In the genomic region with DNA sequence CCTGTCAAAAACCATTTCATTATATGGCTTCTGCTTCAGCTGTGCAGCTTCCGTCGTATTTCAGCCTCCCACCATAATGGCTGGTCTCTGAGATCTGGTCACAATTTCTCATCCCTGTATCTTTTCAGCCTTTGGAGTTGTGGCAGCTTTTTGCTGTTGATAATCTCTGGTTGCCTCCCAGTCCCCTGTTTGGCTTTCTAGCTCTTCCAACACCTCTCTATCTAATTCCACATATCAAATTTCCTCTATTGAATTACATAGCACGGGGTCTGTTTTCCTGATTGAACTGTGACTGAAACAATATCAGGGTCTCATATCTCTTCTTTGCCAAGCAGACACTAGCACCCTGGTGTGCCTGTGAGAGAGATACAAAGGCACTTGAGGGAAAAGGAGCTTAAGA, we compare ENCODE assay signal across 2 cellular contexts.
TF ChIP-seq lines count a peak whose summit lies in the region.

No MANE protein-coding gene starts in this region.

TF ChIP-seq in GM23338, 12 proteins besides CTCF, POLR2A, EP300 and RAD21 (continued from another document):
- TF ChIP-seq JUNB (IDR thresholded peaks at IDR 0.05; ENCODE audit: unreplicated experiment): no peak
- TF ChIP-seq, protein P1, sequence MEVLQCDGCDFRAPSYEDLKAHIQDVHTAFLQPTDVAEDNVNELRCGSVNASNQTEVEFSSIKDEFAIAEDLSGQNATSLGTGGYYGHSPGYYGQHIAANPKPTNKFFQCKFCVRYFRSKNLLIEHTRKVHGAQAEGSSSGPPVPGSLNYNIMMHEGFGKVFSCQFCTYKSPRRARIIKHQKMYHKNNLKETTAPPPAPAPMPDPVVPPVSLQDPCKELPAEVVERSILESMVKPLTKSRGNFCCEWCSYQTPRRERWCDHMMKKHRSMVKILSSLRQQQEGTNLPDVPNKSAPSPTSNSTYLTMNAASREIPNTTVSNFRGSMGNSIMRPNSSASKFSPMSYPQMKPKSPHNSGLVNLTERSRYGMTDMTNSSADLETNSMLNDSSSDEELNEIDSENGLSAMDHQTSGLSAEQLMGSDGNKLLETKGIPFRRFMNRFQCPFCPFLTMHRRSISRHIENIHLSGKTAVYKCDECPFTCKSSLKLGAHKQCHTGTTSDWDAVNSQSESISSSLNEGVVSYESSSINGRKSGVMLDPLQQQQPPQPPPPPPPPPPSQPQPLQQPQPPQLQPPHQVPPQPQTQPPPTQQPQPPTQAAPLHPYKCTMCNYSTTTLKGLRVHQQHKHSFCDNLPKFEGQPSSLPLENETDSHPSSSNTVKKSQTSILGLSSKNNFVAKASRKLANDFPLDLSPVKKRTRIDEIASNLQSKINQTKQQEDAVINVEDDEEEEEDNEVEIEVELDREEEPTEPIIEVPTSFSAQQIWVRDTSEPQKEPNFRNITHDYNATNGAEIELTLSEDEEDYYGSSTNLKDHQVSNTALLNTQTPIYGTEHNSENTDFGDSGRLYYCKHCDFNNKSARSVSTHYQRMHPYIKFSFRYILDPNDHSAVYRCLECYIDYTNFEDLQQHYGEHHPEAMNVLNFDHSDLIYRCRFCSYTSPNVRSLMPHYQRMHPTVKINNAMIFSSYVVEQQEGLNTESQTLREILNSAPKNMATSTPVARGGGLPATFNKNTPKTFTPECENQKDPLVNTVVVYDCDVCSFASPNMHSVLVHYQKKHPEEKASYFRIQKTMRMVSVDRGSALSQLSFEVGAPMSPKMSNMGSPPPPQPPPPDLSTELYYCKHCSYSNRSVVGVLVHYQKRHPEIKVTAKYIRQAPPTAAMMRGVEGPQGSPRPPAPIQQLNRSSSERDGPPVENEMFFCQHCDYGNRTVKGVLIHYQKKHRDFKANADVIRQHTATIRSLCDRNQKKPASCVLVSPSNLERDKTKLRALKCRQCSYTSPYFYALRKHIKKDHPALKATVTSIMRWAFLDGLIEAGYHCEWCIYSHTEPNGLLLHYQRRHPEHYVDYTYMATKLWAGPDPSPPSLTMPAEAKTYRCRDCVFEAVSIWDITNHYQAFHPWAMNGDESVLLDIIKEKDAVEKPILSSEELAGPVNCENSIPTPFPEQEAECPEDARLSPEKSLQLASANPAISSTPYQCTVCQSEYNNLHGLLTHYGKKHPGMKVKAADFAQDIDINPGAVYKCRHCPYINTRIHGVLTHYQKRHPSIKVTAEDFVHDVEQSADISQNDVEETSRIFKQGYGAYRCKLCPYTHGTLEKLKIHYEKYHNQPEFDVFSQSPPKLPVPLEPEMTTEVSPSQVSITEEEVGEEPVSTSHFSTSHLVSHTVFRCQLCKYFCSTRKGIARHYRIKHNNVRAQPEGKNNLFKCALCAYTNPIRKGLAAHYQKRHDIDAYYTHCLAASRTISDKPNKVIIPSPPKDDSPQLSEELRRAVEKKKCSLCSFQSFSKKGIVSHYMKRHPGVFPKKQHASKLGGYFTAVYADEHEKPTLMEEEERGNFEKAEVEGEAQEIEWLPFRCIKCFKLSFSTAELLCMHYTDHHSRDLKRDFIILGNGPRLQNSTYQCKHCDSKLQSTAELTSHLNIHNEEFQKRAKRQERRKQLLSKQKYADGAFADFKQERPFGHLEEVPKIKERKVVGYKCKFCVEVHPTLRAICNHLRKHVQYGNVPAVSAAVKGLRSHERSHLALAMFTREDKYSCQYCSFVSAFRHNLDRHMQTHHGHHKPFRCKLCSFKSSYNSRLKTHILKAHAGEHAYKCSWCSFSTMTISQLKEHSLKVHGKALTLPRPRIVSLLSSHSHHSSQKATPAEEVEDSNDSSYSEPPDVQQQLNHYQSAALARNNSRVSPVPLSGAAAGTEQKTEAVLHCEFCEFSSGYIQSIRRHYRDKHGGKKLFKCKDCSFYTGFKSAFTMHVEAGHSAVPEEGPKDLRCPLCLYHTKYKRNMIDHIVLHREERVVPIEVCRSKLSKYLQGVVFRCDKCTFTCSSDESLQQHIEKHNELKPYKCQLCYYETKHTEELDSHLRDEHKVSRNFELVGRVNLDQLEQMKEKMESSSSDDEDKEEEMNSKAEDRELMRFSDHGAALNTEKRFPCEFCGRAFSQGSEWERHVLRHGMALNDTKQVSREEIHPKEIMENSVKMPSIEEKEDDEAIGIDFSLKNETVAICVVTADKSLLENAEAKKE (CRISPR knock-in tag; IDR thresholded peaks at IDR 0.05): no peak
- TF ChIP-seq ZNF114 (CRISPR knock-in tag; IDR thresholded peaks at IDR 0.05): no peak
- no peak for TF ChIP-seq STAT1 (IDR thresholded peaks at IDR 0.05; ENCODE audit: unreplicated experiment)
- TF ChIP-seq CREB1 (CRISPR knock-in tag; IDR thresholded peaks at IDR 0.05; ENCODE audit: low read depth): no peak

TF ChIP-seq in SK-N-SH treated with all-trans-retinoic acid at 6 μM for 48 hours, 23 proteins besides CTCF, POLR2A, EP300 and RAD21 (continued from another document):
- TF ChIP-seq, protein P2, sequence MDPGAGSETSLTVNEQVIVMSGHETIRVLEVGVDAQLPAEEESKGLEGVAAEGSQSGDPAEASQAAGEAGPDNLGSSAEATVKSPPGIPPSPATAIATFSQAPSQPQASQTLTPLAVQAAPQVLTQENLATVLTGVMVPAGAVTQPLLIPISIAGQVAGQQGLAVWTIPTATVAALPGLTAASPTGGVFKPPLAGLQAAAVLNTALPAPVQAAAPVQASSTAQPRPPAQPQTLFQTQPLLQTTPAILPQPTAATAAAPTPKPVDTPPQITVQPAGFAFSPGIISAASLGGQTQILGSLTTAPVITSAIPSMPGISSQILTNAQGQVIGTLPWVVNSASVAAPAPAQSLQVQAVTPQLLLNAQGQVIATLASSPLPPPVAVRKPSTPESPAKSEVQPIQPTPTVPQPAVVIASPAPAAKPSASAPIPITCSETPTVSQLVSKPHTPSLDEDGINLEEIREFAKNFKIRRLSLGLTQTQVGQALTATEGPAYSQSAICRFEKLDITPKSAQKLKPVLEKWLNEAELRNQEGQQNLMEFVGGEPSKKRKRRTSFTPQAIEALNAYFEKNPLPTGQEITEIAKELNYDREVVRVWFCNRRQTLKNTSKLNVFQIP (CRISPR knock-in tag; IDR thresholded peaks at IDR 0.05; ENCODE audit: borderline replicate concordance, low read depth): no peak
- TF ChIP-seq, protein P3, sequence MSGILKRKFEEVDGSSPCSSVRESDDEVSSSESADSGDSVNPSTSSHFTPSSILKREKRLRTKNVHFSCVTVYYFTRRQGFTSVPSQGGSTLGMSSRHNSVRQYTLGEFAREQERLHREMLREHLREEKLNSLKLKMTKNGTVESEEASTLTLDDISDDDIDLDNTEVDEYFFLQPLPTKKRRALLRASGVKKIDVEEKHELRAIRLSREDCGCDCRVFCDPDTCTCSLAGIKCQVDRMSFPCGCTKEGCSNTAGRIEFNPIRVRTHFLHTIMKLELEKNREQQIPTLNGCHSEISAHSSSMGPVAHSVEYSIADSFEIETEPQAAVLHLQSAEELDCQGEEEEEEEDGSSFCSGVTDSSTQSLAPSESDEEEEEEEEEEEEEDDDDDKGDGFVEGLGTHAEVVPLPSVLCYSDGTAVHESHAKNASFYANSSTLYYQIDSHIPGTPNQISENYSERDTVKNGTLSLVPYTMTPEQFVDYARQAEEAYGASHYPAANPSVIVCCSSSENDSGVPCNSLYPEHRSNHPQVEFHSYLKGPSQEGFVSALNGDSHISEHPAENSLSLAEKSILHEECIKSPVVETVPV (CRISPR knock-in tag; IDR thresholded peaks at IDR 0.05): no peak
- TF ChIP-seq ZFP3 (CRISPR knock-in tag; IDR thresholded peaks at IDR 0.05) (no peak), TCF4 (CRISPR knock-in tag; IDR thresholded peaks at IDR 0.05; ENCODE audit: borderline replicate concordance) (peak; percentile 54; the same call in 1 of the 2 replicates), ZNF565 (CRISPR knock-in tag; conservative IDR thresholded peaks at IDR 0.05; ENCODE audit: low read depth) (no peak), CSDC2 (CRISPR knock-in tag; IDR thresholded peaks at IDR 0.05) (no peak), BACH2 (CRISPR knock-in tag; IDR thresholded peaks at IDR 0.05; ENCODE audit: borderline replicate concordance) (no peak), ZC3H10 (CRISPR knock-in tag; IDR thresholded peaks at IDR 0.05) (no peak), ARNTL (CRISPR knock-in tag; IDR thresholded peaks at IDR 0.05; ENCODE audit: borderline replicate concordance, low read depth) (no peak), ZNF8 (CRISPR knock-in tag; IDR thresholded peaks at IDR 0.05) (no peak), SNAI2 (CRISPR knock-in tag; IDR thresholded peaks at IDR 0.05) (no peak), ZFP30 (CRISPR knock-in tag; IDR thresholded peaks at IDR 0.05) (no peak), ESRRG (CRISPR knock-in tag; IDR thresholded peaks at IDR 0.05) (no peak), GLIS3 (CRISPR knock-in tag; IDR thresholded peaks at IDR 0.05) (no peak), TOX (CRISPR knock-in tag; IDR thresholded peaks at IDR 0.05; ENCODE audit: borderline replicate concordance) (no peak), ZNF70 (CRISPR knock-in tag; IDR thresholded peaks at IDR 0.05) (peak; percentile 34; the same call in 1 of the 2 replicates), RARB (CRISPR knock-in tag; IDR thresholded peaks at IDR 0.05) (no peak)
- TF ChIP-seq, protein P4, sequence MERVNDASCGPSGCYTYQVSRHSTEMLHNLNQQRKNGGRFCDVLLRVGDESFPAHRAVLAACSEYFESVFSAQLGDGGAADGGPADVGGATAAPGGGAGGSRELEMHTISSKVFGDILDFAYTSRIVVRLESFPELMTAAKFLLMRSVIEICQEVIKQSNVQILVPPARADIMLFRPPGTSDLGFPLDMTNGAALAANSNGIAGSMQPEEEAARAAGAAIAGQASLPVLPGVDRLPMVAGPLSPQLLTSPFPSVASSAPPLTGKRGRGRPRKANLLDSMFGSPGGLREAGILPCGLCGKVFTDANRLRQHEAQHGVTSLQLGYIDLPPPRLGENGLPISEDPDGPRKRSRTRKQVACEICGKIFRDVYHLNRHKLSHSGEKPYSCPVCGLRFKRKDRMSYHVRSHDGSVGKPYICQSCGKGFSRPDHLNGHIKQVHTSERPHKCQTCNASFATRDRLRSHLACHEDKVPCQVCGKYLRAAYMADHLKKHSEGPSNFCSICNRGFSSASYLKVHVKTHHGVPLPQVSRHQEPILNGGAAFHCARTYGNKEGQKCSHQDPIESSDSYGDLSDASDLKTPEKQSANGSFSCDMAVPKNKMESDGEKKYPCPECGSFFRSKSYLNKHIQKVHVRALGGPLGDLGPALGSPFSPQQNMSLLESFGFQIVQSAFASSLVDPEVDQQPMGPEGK (CRISPR knock-in tag; IDR thresholded peaks at IDR 0.05; ENCODE audit: borderline replicate concordance): no peak
- TF ChIP-seq, protein P5, sequence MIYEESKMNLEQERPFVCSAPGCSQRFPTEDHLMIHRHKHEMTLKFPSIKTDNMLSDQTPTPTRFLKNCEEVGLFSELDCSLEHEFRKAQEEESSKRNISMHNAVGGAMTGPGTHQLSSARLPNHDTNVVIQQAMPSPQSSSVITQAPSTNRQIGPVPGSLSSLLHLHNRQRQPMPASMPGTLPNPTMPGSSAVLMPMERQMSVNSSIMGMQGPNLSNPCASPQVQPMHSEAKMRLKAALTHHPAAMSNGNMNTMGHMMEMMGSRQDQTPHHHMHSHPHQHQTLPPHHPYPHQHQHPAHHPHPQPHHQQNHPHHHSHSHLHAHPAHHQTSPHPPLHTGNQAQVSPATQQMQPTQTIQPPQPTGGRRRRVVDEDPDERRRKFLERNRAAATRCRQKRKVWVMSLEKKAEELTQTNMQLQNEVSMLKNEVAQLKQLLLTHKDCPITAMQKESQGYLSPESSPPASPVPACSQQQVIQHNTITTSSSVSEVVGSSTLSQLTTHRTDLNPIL (CRISPR knock-in tag; IDR thresholded peaks at IDR 0.05; ENCODE audit: low read depth): no peak
